ENCODE assay signal across 1 cellular context in genomic region chr7:8232999-8233847, GRCh38.
A peak's percentile ranks its signal among the peaks of the same experiment; 100 is the strongest.
TF ChIP-seq lines count a peak whose summit lies in the region.

No MANE protein-coding gene starts in this region.

TF ChIP-seq in K562, 482 proteins besides CTCF, POLR2A, EP300 and RAD21 (continued from another document and continues in another):
- no peak for TF ChIP-seq RREB1 (CRISPR knock-in tag; IDR thresholded peaks at IDR 0.05)
- peak; percentile 91 for TF ChIP-seq TCF3 (CRISPR knock-in tag; IDR thresholded peaks at IDR 0.05)
- TF ChIP-seq MBD1 (CRISPR knock-in tag; IDR thresholded peaks at IDR 0.05), result no peak
- TF ChIP-seq BHLHE40 (IDR thresholded peaks at IDR 0.05; ENCODE audit: low read length), result no peak
- no peak for TF ChIP-seq MIER1 (IDR thresholded peaks at IDR 0.05; ENCODE audit: low read depth)
- TF ChIP-seq SNIP1 (IDR thresholded peaks at IDR 0.05; ENCODE audit: low read depth), result no peak
- TF ChIP-seq EP400 (IDR thresholded peaks at IDR 0.05), result peak; percentile 66
- no peak for TF ChIP-seq ETV5 (CRISPR knock-in tag; IDR thresholded peaks at IDR 0.05; ENCODE audit: low read depth)
- peak; percentile 91 for TF ChIP-seq HDAC2 (IDR thresholded peaks at IDR 0.05)
- TF ChIP-seq IRF9 (tag; IDR thresholded peaks at IDR 0.05), result no peak
- TF ChIP-seq CTCFL (IDR thresholded peaks at IDR 0.05; ENCODE audit: borderline replicate concordance, insufficient read depth, low read depth, low read length, poor library complexity, severe bottlenecking), result no peak
- TF ChIP-seq POLR2AphosphoS2 (IDR thresholded peaks at IDR 0.05; ENCODE audit: low read length), result no peak
- no peak for TF ChIP-seq ZNF224 (CRISPR knock-in tag; IDR thresholded peaks at IDR 0.05)
- TF ChIP-seq CBX3 (IDR thresholded peaks at IDR 0.05; ENCODE audit: borderline replicate concordance in 1 of 2, low read length in 2 of 2), result peak in 1 of 2 experiments; percentile 91; a peak in 2 of 3 replicates
- peak; percentile 49; the same call in 1 of the 2 replicates for TF ChIP-seq ZC3H8 (IDR thresholded peaks at IDR 0.05)
- no peak; the same call in 1 of the 2 replicates for TF ChIP-seq ELF4 (CRISPR knock-in tag; IDR thresholded peaks at IDR 0.05)
- TF ChIP-seq E2F1 (CRISPR knock-in tag; IDR thresholded peaks at IDR 0.05), result no peak
- peak; percentile 88 for TF ChIP-seq ZNF121 (CRISPR knock-in tag; conservative IDR thresholded peaks at IDR 0.05)
- no peak for TF ChIP-seq ZNF592 (IDR thresholded peaks at IDR 0.05)
- 0 out of 2 replicates have a peak, but pooled peaks have one; percentile 25 for TF ChIP-seq MGA (IDR thresholded peaks at IDR 0.05)
- TF ChIP-seq TFAM (CRISPR knock-in tag; conservative IDR thresholded peaks at IDR 0.05), result no peak
- TF ChIP-seq CBX8 (IDR thresholded peaks at IDR 0.05; ENCODE audit: borderline replicate concordance, extremely low read depth, low read depth, low read length, poor library complexity, severe bottlenecking), result no peak
